Comparison of ENCODE assay signal across 1 cellular context in genomic region chr18:51195602-51196115, GRCh38.
A peak's percentile ranks its signal among the peaks of the same experiment; 100 is the strongest.
TF ChIP-seq lines count a peak whose summit lies in the region.

No MANE protein-coding gene starts in this region.

TF ChIP-seq in HepG2, 621 proteins besides CTCF, POLR2A, EP300 and RAD21 (continued from another document and continues in another):
- no peak for TF ChIP-seq RERE (CRISPR knock-in tag; IDR thresholded peaks at IDR 0.05; ENCODE audit: low read depth)
- TF ChIP-seq CEBPB (IDR thresholded peaks at IDR 0.05; ENCODE audit: borderline replicate concordance, low read depth, low read length): no peak
- TF ChIP-seq HMGXB4 (CRISPR knock-in tag; IDR thresholded peaks at IDR 0.05; ENCODE audit: borderline replicate concordance in 1 of 2, low read depth in 1 of 2): peak; percentile 4 to 7; a peak in 1 of 4 replicates
- no peak for TF ChIP-seq ZGPAT (CRISPR knock-in tag; IDR thresholded peaks at IDR 0.05)
- TF ChIP-seq, protein P1, sequence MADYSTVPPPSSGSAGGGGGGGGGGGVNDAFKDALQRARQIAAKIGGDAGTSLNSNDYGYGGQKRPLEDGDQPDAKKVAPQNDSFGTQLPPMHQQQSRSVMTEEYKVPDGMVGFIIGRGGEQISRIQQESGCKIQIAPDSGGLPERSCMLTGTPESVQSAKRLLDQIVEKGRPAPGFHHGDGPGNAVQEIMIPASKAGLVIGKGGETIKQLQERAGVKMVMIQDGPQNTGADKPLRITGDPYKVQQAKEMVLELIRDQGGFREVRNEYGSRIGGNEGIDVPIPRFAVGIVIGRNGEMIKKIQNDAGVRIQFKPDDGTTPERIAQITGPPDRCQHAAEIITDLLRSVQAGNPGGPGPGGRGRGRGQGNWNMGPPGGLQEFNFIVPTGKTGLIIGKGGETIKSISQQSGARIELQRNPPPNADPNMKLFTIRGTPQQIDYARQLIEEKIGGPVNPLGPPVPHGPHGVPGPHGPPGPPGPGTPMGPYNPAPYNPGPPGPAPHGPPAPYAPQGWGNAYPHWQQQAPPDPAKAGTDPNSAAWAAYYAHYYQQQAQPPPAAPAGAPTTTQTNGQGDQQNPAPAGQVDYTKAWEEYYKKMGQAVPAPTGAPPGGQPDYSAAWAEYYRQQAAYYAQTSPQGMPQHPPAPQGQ (CRISPR knock-in tag; IDR thresholded peaks at IDR 0.05; ENCODE audit: borderline replicate concordance): no peak
- TF ChIP-seq GPN1 (CRISPR knock-in tag; IDR thresholded peaks at IDR 0.05; ENCODE audit: borderline replicate concordance): no peak
- TF ChIP-seq RAD51 (IDR thresholded peaks at IDR 0.05; ENCODE audit: borderline replicate concordance): no peak
- no peak for TF ChIP-seq TSC22D2 (CRISPR knock-in tag; IDR thresholded peaks at IDR 0.05; ENCODE audit: borderline replicate concordance)
- TF ChIP-seq MEIS2 (CRISPR knock-in tag; IDR thresholded peaks at IDR 0.05): no peak
- TF ChIP-seq ELF3 (CRISPR knock-in tag; IDR thresholded peaks at IDR 0.05): no peak
- TF ChIP-seq, protein P2, sequence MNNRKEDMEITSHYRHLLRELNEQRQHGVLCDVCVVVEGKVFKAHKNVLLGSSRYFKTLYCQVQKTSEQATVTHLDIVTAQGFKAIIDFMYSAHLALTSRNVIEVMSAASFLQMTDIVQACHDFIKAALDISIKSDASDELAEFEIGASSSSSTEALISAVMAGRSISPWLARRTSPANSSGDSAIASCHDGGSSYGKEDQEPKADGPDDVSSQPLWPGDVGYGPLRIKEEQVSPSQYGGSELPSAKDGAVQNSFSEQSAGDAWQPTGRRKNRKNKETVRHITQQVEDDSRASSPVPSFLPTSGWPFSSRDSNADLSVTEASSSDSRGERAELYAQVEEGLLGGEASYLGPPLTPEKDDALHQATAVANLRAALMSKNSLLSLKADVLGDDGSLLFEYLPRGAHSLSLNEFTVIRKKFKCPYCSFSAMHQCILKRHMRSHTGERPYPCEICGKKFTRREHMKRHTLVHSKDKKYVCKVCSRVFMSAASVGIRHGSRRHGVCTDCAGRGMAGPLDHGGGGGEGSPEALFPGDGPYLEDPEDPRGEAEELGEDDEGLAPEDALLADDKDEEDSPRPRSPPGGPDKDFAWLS (CRISPR knock-in tag; IDR thresholded peaks at IDR 0.05; ENCODE audit: borderline replicate concordance): no peak
- TF ChIP-seq ZNF850 (CRISPR knock-in tag; conservative IDR thresholded peaks at IDR 0.05): no peak
- 0 out of 2 replicates have a peak, but pooled peaks have one; percentile 6 for TF ChIP-seq ZNF556 (CRISPR knock-in tag; IDR thresholded peaks at IDR 0.05; ENCODE audit: borderline replicate concordance)
- TF ChIP-seq ZNF207 (IDR thresholded peaks at IDR 0.05; ENCODE audit: borderline replicate concordance): no peak
- no peak for TF ChIP-seq ZNF709 (CRISPR knock-in tag; IDR thresholded peaks at IDR 0.05)
- TF ChIP-seq ATRX (CRISPR knock-in tag; IDR thresholded peaks at IDR 0.05; ENCODE audit: borderline replicate concordance): no peak
- peak; percentile 31; the same call in 1 of the 2 replicates for TF ChIP-seq HINFP (CRISPR knock-in tag; IDR thresholded peaks at IDR 0.05; ENCODE audit: low read depth)
- TF ChIP-seq GZF1 (CRISPR knock-in tag; IDR thresholded peaks at IDR 0.05): no peak
- no peak for TF ChIP-seq KLF12 (CRISPR knock-in tag; IDR thresholded peaks at IDR 0.05; ENCODE audit: borderline replicate concordance)
- no peak for TF ChIP-seq NR2C2 (CRISPR knock-in tag; IDR thresholded peaks at IDR 0.05; ENCODE audit: borderline replicate concordance)
- TF ChIP-seq, protein P3, sequence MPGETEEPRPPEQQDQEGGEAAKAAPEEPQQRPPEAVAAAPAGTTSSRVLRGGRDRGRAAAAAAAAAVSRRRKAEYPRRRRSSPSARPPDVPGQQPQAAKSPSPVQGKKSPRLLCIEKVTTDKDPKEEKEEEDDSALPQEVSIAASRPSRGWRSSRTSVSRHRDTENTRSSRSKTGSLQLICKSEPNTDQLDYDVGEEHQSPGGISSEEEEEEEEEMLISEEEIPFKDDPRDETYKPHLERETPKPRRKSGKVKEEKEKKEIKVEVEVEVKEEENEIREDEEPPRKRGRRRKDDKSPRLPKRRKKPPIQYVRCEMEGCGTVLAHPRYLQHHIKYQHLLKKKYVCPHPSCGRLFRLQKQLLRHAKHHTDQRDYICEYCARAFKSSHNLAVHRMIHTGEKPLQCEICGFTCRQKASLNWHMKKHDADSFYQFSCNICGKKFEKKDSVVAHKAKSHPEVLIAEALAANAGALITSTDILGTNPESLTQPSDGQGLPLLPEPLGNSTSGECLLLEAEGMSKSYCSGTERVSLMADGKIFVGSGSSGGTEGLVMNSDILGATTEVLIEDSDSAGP (CRISPR knock-in tag; IDR thresholded peaks at IDR 0.05; ENCODE audit: borderline replicate concordance): no peak
- TF ChIP-seq, protein P4, sequence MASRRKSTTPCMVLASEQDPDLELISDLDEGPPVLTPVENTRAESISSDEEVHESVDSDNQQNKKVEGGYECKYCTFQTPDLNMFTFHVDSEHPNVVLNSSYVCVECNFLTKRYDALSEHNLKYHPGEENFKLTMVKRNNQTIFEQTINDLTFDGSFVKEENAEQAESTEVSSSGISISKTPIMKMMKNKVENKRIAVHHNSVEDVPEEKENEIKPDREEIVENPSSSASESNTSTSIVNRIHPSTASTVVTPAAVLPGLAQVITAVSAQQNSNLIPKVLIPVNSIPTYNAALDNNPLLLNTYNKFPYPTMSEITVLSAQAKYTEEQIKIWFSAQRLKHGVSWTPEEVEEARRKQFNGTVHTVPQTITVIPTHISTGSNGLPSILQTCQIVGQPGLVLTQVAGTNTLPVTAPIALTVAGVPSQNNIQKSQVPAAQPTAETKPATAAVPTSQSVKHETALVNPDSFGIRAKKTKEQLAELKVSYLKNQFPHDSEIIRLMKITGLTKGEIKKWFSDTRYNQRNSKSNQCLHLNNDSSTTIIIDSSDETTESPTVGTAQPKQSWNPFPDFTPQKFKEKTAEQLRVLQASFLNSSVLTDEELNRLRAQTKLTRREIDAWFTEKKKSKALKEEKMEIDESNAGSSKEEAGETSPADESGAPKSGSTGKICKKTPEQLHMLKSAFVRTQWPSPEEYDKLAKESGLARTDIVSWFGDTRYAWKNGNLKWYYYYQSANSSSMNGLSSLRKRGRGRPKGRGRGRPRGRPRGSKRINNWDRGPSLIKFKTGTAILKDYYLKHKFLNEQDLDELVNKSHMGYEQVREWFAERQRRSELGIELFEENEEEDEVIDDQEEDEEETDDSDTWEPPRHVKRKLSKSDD (CRISPR knock-in tag; IDR thresholded peaks at IDR 0.05; ENCODE audit: low read depth): no peak
- no peak for TF ChIP-seq ZNF629 (CRISPR knock-in tag; conservative IDR thresholded peaks at IDR 0.05)
- TF ChIP-seq ZNF747 (CRISPR knock-in tag; IDR thresholded peaks at IDR 0.05; ENCODE audit: borderline replicate concordance): no peak
- TF ChIP-seq ZNF746 (CRISPR knock-in tag; IDR thresholded peaks at IDR 0.05): no peak
- no peak for TF ChIP-seq CCAR2 (optimal IDR thresholded peaks at IDR 0.05; ENCODE audit: low read depth, low read length)
- TF ChIP-seq ZNF501 (CRISPR knock-in tag; IDR thresholded peaks at IDR 0.05): no peak
- TF ChIP-seq GATAD2A (CRISPR knock-in tag; IDR thresholded peaks at IDR 0.05): 0 out of 2 replicates have a peak, but pooled peaks have one; percentile 1
- TF ChIP-seq, protein P5, sequence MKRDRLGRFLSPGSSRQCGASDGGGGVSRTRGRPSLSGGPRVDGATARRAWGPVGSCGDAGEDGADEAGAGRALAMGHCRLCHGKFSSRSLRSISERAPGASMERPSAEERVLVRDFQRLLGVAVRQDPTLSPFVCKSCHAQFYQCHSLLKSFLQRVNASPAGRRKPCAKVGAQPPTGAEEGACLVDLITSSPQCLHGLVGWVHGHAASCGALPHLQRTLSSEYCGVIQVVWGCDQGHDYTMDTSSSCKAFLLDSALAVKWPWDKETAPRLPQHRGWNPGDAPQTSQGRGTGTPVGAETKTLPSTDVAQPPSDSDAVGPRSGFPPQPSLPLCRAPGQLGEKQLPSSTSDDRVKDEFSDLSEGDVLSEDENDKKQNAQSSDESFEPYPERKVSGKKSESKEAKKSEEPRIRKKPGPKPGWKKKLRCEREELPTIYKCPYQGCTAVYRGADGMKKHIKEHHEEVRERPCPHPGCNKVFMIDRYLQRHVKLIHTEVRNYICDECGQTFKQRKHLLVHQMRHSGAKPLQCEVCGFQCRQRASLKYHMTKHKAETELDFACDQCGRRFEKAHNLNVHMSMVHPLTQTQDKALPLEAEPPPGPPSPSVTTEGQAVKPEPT (CRISPR knock-in tag; IDR thresholded peaks at IDR 0.05; ENCODE audit: low read depth): no peak
- no peak for TF ChIP-seq ZNF292 (CRISPR knock-in tag; IDR thresholded peaks at IDR 0.05; ENCODE audit: borderline replicate concordance, low read depth)
- no peak for TF ChIP-seq ZNF674 (CRISPR knock-in tag; IDR thresholded peaks at IDR 0.05; ENCODE audit: low read depth)
- TF ChIP-seq HNRNPLL (IDR thresholded peaks at IDR 0.05; ENCODE audit: low read depth, low read length, poor library complexity, severe bottlenecking): no peak
- 0 out of 2 replicates have a peak, but pooled peaks have one; percentile 4 for TF ChIP-seq SMC3 (IDR thresholded peaks at IDR 0.05; ENCODE audit: low read length)
- no peak for TF ChIP-seq ZNF24 (IDR thresholded peaks at IDR 0.05)
- no peak for TF ChIP-seq CHD4 (IDR thresholded peaks at IDR 0.05; ENCODE audit: borderline replicate concordance, low read length)
- TF ChIP-seq TBP (CRISPR knock-in tag; IDR thresholded peaks at IDR 0.05): no peak
- no peak for TF ChIP-seq ZZZ3 (CRISPR knock-in tag; IDR thresholded peaks at IDR 0.05; ENCODE audit: borderline replicate concordance)
- TF ChIP-seq ZNF644 (CRISPR knock-in tag; IDR thresholded peaks at IDR 0.05; ENCODE audit: low read depth): no peak
- TF ChIP-seq, protein P6, sequence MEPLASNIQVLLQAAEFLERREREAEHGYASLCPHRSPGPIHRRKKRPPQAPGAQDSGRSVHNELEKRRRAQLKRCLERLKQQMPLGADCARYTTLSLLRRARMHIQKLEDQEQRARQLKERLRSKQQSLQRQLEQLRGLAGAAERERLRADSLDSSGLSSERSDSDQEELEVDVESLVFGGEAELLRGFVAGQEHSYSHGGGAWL (CRISPR knock-in tag; IDR thresholded peaks at IDR 0.05): no peak
- TF ChIP-seq TARDBP (CRISPR knock-in tag; IDR thresholded peaks at IDR 0.05): 0 out of 2 replicates have a peak, but pooled peaks have one; percentile 33
